In the genomic region with DNA sequence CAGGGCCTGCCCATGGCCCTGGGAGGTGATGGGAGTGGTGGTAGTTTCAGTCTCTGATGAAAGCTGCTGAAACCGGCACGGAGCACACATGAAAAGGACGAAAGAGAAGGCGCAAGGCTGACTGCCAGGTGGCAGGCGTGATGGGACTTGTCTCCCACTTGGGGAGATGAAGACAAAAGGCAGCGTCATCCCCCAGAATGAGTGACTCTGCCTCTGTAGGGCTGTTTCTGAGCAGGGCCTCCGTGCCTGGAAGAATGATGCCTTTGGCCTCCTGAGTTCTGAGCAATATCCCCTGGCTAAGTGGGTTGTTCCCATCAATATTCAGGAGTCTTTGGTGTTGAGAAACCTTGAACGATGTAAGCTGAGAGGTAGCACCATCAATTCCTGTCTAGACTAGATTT, we compare ENCODE assay signal across 13 cellular contexts.
DNase-seq lines count a peak whose midpoint lies in the region; ATAC-seq and TF ChIP-seq lines count a peak whose summit lies in the region.
"Had no signal": no experiment of that assay in that cellular context is flagged by ENCODE, and none has a peak within 500 bp of the region (broad histone marks: within the 10 kb centered on the region; RNA-seq: fewer than 3 reads in every experiment).

No MANE protein-coding gene starts in this region.

- intact Hi-C loops in mammary epithelial cell (cut with micrococcal nuclease), result loop anchor here (1.0 to 2.0 kb wide), 8 partner anchors 26 to 492 kb away; partner anchors contain the start of gene HES1

- H3K4me1 ChIP-seq in mammary epithelial cell (ENCODE audit: insufficient read depth, low read length), result peaks cover 51% of the 10 kb centered on the region
- H3K4me1 ChIP-seq in suprapubic skin, result peaks cover 76% of the 10 kb centered on the region

- no TSS peak for BruUV-seq in mammary epithelial cell (replicated peaks; lab: Mats Ljungman, UMichigan)

- 0% methylated on average over 8 of the region's 8 CpGs for WGBS in mammary epithelial cell (ENCODE audit: low coverage, missing lambda C conversion rate)
- 58% methylated on average over 7 of the region's 8 CpGs for WGBS in suprapubic skin

- CTCF ChIA-PET in mammary epithelial cell (lab: Charles Lee; ENCODE audit: low non-redundant PET), result interaction anchor here (1.0 kb wide), 1 partner anchor 485 kb away, joined by 4 read pairs; no protein-coding TSS in a partner anchor

- H3K4me3 ChIP-seq in mammary epithelial cell (replicated peaks in 1 of 3; ENCODE audit: insufficient read depth in 1 of 3, low read depth in 2 of 3, low read length in 3 of 3) (no peak overlapping the region), suprapubic skin (no peak overlapping the region)
- H3K4me3 ChIP-seq: adrenal gland, GM23248 had no signal

- TF ChIP-seq EP300 in suprapubic skin (IDR thresholded peaks at IDR 0.05), result no peak

- no peak for ATAC-seq in HG03342 (IDR thresholded peaks at IDR 0.05; ENCODE audit: unreplicated experiment)
- ATAC-seq: stimulated activated naive B cell treated with anti-CD40 and anti-IgM and Interleukin-4, amounts not matched to agents 10 μg/mL and 1 μg/mL and 100 μg/mL, for 72 hours had no signal

- H3K9me3 ChIP-seq in mammary epithelial cell (replicated peaks; ENCODE audit: insufficient read depth, low read length) (no peaks in the 10 kb centered on the region), suprapubic skin (no peaks in the 10 kb centered on the region)
- H3K9me3 ChIP-seq: adrenal gland had no signal

- H3K4me2 ChIP-seq in mammary epithelial cell (ENCODE audit: insufficient read depth, low read depth, low read length), result peak overlapping the region; percentile 54

- no peaks in the 10 kb centered on the region for H3K79me2 ChIP-seq in mammary epithelial cell (ENCODE audit: insufficient read depth, low read length)

- DNase-seq in M059J (ENCODE audit: low read depth) (peak; percentile 36), NCI-H345 treated with DMSO at 0.1 percent for 48 hours (lab: John Stamatoyannopoulos, UW; ENCODE audit: unreplicated experiment) (peak; percentile 99), mammary epithelial cell (peak; percentile 100), suprapubic skin (ENCODE audit: low spot score in 2 of 2) (peak in 1 of 2 donors; percentile 79), SIG-M5 (lab: John Stamatoyannopoulos, UW) (no peak)
- no peak for DNase-seq in stimulated activated CD4-positive, alpha-beta T cell treated with anti-CD3 and anti-CD28 coated beads, Interleukin-12 subunit alpha, Interleukin-12 subunit beta, amount 100 ng/mL, for 4 hours
- DNase-seq: CD8-positive, alpha-beta memory T cell; GM23248; stimulated activated CD4-positive, alpha-beta T cell treated with anti-CD3 and anti-CD28 coated beads, Interleukin-1b, Interleukin-23, amount 100 ng/mL, for 48 hours; stimulated activated naive B cell treated with anti-CD40 and anti-IgM and Interleukin-4, amounts not matched to agents 10 μg/mL and 1 μg/mL and 100 μg/mL, for 72 hours; T1000 had no signal

- no peaks in the 10 kb centered on the region for H3K27me3 ChIP-seq in mammary epithelial cell (ENCODE audit: insufficient read depth, low read length)
- no peaks in the 10 kb centered on the region for H3K27me3 ChIP-seq in suprapubic skin
- H3K27me3 ChIP-seq: adrenal gland had no signal

- H2AFZ ChIP-seq in mammary epithelial cell (ENCODE audit: low read depth, low read length), result peak overlapping the region; percentile 35
- H2AFZ ChIP-seq: GM23248 had no signal

- no peaks in the 10 kb centered on the region for H4K20me1 ChIP-seq in mammary epithelial cell (ENCODE audit: insufficient read depth, low read length)

- TF ChIP-seq CTCF in mammary epithelial cell (conservative IDR thresholded peaks at IDR 0.05 in 1 of 2, IDR thresholded peaks at IDR 0.05 in 1 of 2; ENCODE audit: extremely low read depth in 1 of 2, insufficient read depth in 1 of 2, low read depth in 1 of 2, low read length in 2 of 2) (peak in 1 of 2 donors; percentile 8), suprapubic skin (IDR thresholded peaks at IDR 0.05) (no peak)

- in situ Hi-C loops in mammary epithelial cell (cut with MboI; ENCODE audit: low sequenced_read_pairs in 2 of 2), result loop anchor here in 1 of 2 donors (5.0 kb wide), 3 partner anchors 42 to 307 kb away; partner anchors contain the start of gene HES1

- peak overlapping the region; percentile 90 for H3K9ac ChIP-seq in mammary epithelial cell (ENCODE audit: insufficient read depth, low read length)
- H3K9ac ChIP-seq: GM23248 had no signal

- TF ChIP-seq POLR2A in suprapubic skin (IDR thresholded peaks at IDR 0.05), result no peak

- H3K36me3 ChIP-seq in mammary epithelial cell (ENCODE audit: insufficient read depth, low read length), result no peaks in the 10 kb centered on the region
- H3K36me3 ChIP-seq in suprapubic skin, result no peaks in the 10 kb centered on the region
- H3K36me3 ChIP-seq: adrenal gland had no signal

- H3K27ac ChIP-seq in mammary epithelial cell (ENCODE audit: insufficient read depth, low read depth, low read length), result peak overlapping the region; percentile 100
- peak overlapping the region; percentile 93 for H3K27ac ChIP-seq in suprapubic skin
- H3K27ac ChIP-seq: adrenal gland, GM23248 had no signal

- dilution Hi-C loops in mammary epithelial cell (cut with HindIII; ENCODE audit: low sequenced_read_pairs), result no loop called here

Comparison
In these comparisons a context has a peak if more than half of its experiments do, and no peak if none do; other contexts are left out.
1. DNase-seq: peak in M059J (single experiment), NCI-H345 treated with DMSO at 0.1 percent for 48 hours (single experiment) and mammary epithelial cell (single experiment); none in SIG-M5 (single experiment) and stimulated activated CD4-positive, alpha-beta T cell treated with anti-CD3 and anti-CD28 coated beads, Interleukin-12 subunit alpha, Interleukin-12 subunit beta, amount 100 ng/mL, for 4 hours (single experiment).